ENCODE assay signal across 17 cellular contexts in genomic region chr5:4191703-4192102, GRCh38.
DNase-seq lines count a peak whose midpoint lies in the region; ATAC-seq and TF ChIP-seq lines count a peak whose summit lies in the region.
"Had no signal": no experiment of that assay in that cellular context is flagged by ENCODE, and none has a peak within 500 bp of the region (broad histone marks: within the 10 kb centered on the region; RNA-seq: fewer than 3 reads in every experiment).

No MANE protein-coding gene starts in this region.

- peak; percentile 65 for DNase-seq in activated CD4-positive, alpha-beta T cell treated with anti-CD3 and anti-CD28 coated beads, Interleukin-2, amount 10 ng/mL, durations not matched to agents 24 days and 14 days
- no peak for DNase-seq in activated CD4-positive, alpha-beta T cell treated with anti-CD3 and anti-CD28 coated beads for 1 hour
- DNase-seq in DND-41 (no peak), WTC11 (ENCODE audit: low spot score) (no peak), esophagus muscularis mucosa (ENCODE audit: extremely low spot score) (peak; percentile 87)
- DNase-seq: CD8-positive, alpha-beta memory T cell; DMS79 treated with DMSO at 0.1 percent for 48 hours; Karpas-422; MM.1S; NCI-H187 treated with DMSO at 0.1 percent for 48 hours; NCI-H446; PC-9 had no signal

- no peaks in the 10 kb centered on the region for H3K79me2 ChIP-seq in DND-41 (ENCODE audit: insufficient read depth, low read length)

- 0 out of 2 replicates have a peak overlapping the region, but pooled peaks have one; percentile 19 for H2AFZ ChIP-seq in DND-41 (ENCODE audit: low read depth, low read length)
- H2AFZ ChIP-seq: PC-9 had no signal

- H3K4me3 ChIP-seq in DND-41 (ENCODE audit: low read depth in 1 of 2, low read length in 2 of 2) (no peak overlapping the region), esophagus muscularis mucosa (no peak overlapping the region)
- H3K4me3 ChIP-seq: A549; BLaER1 treated with 17β-estradiol and CSF1 and Interleukin-3, amounts not matched to agents 10 nM and 100 nM; PC-9 had no signal

- TF ChIP-seq POLR2A in esophagus muscularis mucosa (IDR thresholded peaks at IDR 0.05; ENCODE audit: low read depth) = no peak

- H3K9ac ChIP-seq in DND-41 (ENCODE audit: low read depth, low read length) = no peak overlapping the region
- H3K9ac ChIP-seq: BLaER1 treated with 17β-estradiol and CSF1 and Interleukin-3, amounts not matched to agents 10 nM and 100 nM had no signal

- H3K27me3 ChIP-seq in DND-41 (ENCODE audit: insufficient read depth, low read length, poor library complexity) (no peaks in the 10 kb centered on the region), esophagus muscularis mucosa (no peaks in the 10 kb centered on the region)
- H3K27me3 ChIP-seq: BLaER1 treated with 17β-estradiol and CSF1 and Interleukin-3, amounts not matched to agents 10 nM and 100 nM had no signal

- peaks cover 4% of the 10 kb centered on the region for H3K9me3 ChIP-seq in DND-41 (ENCODE audit: insufficient read depth, low read length, severe bottlenecking)
- H3K9me3 ChIP-seq in esophagus muscularis mucosa = no peaks in the 10 kb centered on the region
- H3K9me3 ChIP-seq: A549 had no signal

- WGBS in esophagus muscularis mucosa = 90% methylated on average over 10 of the region's 10 CpGs

- peaks cover 22% of the 10 kb centered on the region for H3K4me1 ChIP-seq in DND-41 (ENCODE audit: insufficient read depth, low read length)
- no peaks in the 10 kb centered on the region for H3K4me1 ChIP-seq in esophagus muscularis mucosa
- H3K4me1 ChIP-seq: A549 had no signal

- H3K36me3 ChIP-seq in DND-41 (ENCODE audit: insufficient read depth, low read length) (no peaks in the 10 kb centered on the region), esophagus muscularis mucosa (no peaks in the 10 kb centered on the region)
- H3K36me3 ChIP-seq: BLaER1 treated with 17β-estradiol and CSF1 and Interleukin-3, amounts not matched to agents 10 nM and 100 nM had no signal

- no peak for TF ChIP-seq EP300 in esophagus muscularis mucosa (IDR thresholded peaks at IDR 0.05)

- intact Hi-C loops in activated CD4-positive, alpha-beta T cell treated with anti-CD3 and anti-CD28 coated beads, Interleukin-2, amount 10 ng/mL, durations not matched to agents 24 days and 14 days (cut with micrococcal nuclease) = no loop called here
- intact Hi-C loops in esophagus muscularis mucosa (cut with DNase I) = no loop called here

- H3K27ac Mint-ChIP-seq in activated CD4-positive, alpha-beta T cell treated with anti-CD3 and anti-CD28 coated beads, Interleukin-2, amount 10 ng/mL, durations not matched to agents 24 days and 14 days = no peak overlapping the region
- 0 out of 2 replicates have a peak overlapping the region, but pooled peaks have one; percentile 66 for H3K27ac Mint-ChIP-seq in WTC11
- H3K27ac Mint-ChIP-seq: CD8-positive, alpha-beta memory T cell had no signal

- POLR2A ChIA-PET in WTC11 (lab: Charles Lee) = interaction anchor here (0.5 kb wide), 1 partner anchor 104 kb away, joined by 4 read pairs; no protein-coding TSS in a partner anchor

- CTCF ChIA-PET in WTC11 (lab: Charles Lee) = interaction anchor here (1.2 kb wide), 1 partner anchor 104 kb away, joined by 5 read pairs; no protein-coding TSS in a partner anchor

- no peak overlapping the region for H3K4me3 Mint-ChIP-seq in activated CD4-positive, alpha-beta T cell treated with anti-CD3 and anti-CD28 coated beads, Interleukin-2, amount 10 ng/mL, durations not matched to agents 24 days and 14 days
- no peak overlapping the region for H3K4me3 Mint-ChIP-seq in WTC11
- H3K4me3 Mint-ChIP-seq: CD8-positive, alpha-beta memory T cell had no signal

- no peak overlapping the region for H3K4me2 ChIP-seq in DND-41 (ENCODE audit: insufficient read depth, low read length)
- H3K4me2 ChIP-seq: A549; BLaER1 treated with 17β-estradiol and CSF1 and Interleukin-3, amounts not matched to agents 10 nM and 100 nM; PC-9 had no signal

- no peaks in the 10 kb centered on the region for H3K4me1 Mint-ChIP-seq in activated CD4-positive, alpha-beta T cell treated with anti-CD3 and anti-CD28 coated beads, Interleukin-2, amount 10 ng/mL, durations not matched to agents 24 days and 14 days
- H3K4me1 Mint-ChIP-seq in WTC11 = peaks cover 15% of the 10 kb centered on the region
- H3K4me1 Mint-ChIP-seq: CD8-positive, alpha-beta memory T cell had no signal

- H4K20me1 ChIP-seq in DND-41 (ENCODE audit: insufficient read depth, low read length) = no peaks in the 10 kb centered on the region
- H4K20me1 ChIP-seq: BLaER1 treated with 17β-estradiol and CSF1 and Interleukin-3, amounts not matched to agents 10 nM and 100 nM had no signal

- H3K27ac ChIP-seq in DND-41 (ENCODE audit: low read length) = no peak overlapping the region
- H3K27ac ChIP-seq in esophagus muscularis mucosa (replicated peaks in 1 of 4) = no peak overlapping the region
- H3K27ac ChIP-seq: A549; BLaER1 treated with 17β-estradiol and CSF1 and Interleukin-3, amounts not matched to agents 10 nM and 100 nM; PC-9 had no signal

- no peaks in the 10 kb centered on the region for H3K9me3 Mint-ChIP-seq in activated CD4-positive, alpha-beta T cell treated with anti-CD3 and anti-CD28 coated beads, Interleukin-2, amount 10 ng/mL, durations not matched to agents 24 days and 14 days
- H3K9me3 Mint-ChIP-seq in WTC11 = peaks cover 9% of the 10 kb centered on the region

- no peaks in the 10 kb centered on the region for H3K27me3 Mint-ChIP-seq in activated CD4-positive, alpha-beta T cell treated with anti-CD3 and anti-CD28 coated beads, Interleukin-2, amount 10 ng/mL, durations not matched to agents 24 days and 14 days
- H3K27me3 Mint-ChIP-seq in WTC11 (ENCODE audit: low read depth) = no peaks in the 10 kb centered on the region; the same call in 1 of the 2 replicates
- H3K27me3 Mint-ChIP-seq: CD8-positive, alpha-beta memory T cell had no signal

- H3K36me3 Mint-ChIP-seq in activated CD4-positive, alpha-beta T cell treated with anti-CD3 and anti-CD28 coated beads, Interleukin-2, amount 10 ng/mL, durations not matched to agents 24 days and 14 days (ENCODE audit: low read depth) = no peaks in the 10 kb centered on the region
- no peaks in the 10 kb centered on the region for H3K36me3 Mint-ChIP-seq in WTC11
- H3K36me3 Mint-ChIP-seq: CD8-positive, alpha-beta memory T cell had no signal

- ATAC-seq in DND-41 (ENCODE audit: insufficient read depth, low read depth) (0 out of 3 replicates have a peak, but pooled peaks have one; percentile 17), WTC11 (peak; percentile 57), GM19452 (IDR thresholded peaks at IDR 0.05; ENCODE audit: unreplicated experiment) (no peak), GM21423 (IDR thresholded peaks at IDR 0.05; ENCODE audit: unreplicated experiment) (no peak), GM21723 (IDR thresholded peaks at IDR 0.05; ENCODE audit: unreplicated experiment) (no peak)
- ATAC-seq: A549 had no signal

- TF ChIP-seq CTCF in DND-41 (IDR thresholded peaks at IDR 0.05; ENCODE audit: borderline replicate concordance, extremely low read depth, low read length, poor library complexity, severe bottlenecking) (no peak), WTC11 (IDR thresholded peaks at IDR 0.05) (no peak), esophagus muscularis mucosa (IDR thresholded peaks at IDR 0.05) (no peak)

TF ChIP-seq in WTC11, 78 proteins besides CTCF, POLR2A, EP300 and RAD21:
- TF ChIP-seq ZNF416 (CRISPR knock-in tag; IDR thresholded peaks at IDR 0.05) (no peak), TCF7 (CRISPR knock-in tag; IDR thresholded peaks at IDR 0.05; ENCODE audit: low read depth) (no peak), TEAD4 (CRISPR knock-in tag; IDR thresholded peaks at IDR 0.05) (no peak), ZNF121 (CRISPR knock-in tag; IDR thresholded peaks at IDR 0.05) (peak; percentile 48; the same call in 1 of the 2 replicates), NR3C1 (CRISPR knock-in tag; conservative IDR thresholded peaks at IDR 0.05; ENCODE audit: low read depth) (no peak)

Comparison
In these comparisons a context has a peak if more than half of its experiments do, and no peak if none do; other contexts are left out.
1. DNase-seq: peak in activated CD4-positive, alpha-beta T cell treated with anti-CD3 and anti-CD28 coated beads, Interleukin-2, amount 10 ng/mL, durations not matched to agents 24 days and 14 days (single experiment) and esophagus muscularis mucosa (single experiment); none in activated CD4-positive, alpha-beta T cell treated with anti-CD3 and anti-CD28 coated beads for 1 hour (single experiment), DND-41 (single experiment) and WTC11 (single experiment).
2. ATAC-seq: peak in DND-41 (single experiment) and WTC11 (single experiment); none in GM19452 (single experiment), GM21423 (single experiment) and GM21723 (single experiment).